ENCODE assay signal across 26 cellular contexts in the genomic region with DNA sequence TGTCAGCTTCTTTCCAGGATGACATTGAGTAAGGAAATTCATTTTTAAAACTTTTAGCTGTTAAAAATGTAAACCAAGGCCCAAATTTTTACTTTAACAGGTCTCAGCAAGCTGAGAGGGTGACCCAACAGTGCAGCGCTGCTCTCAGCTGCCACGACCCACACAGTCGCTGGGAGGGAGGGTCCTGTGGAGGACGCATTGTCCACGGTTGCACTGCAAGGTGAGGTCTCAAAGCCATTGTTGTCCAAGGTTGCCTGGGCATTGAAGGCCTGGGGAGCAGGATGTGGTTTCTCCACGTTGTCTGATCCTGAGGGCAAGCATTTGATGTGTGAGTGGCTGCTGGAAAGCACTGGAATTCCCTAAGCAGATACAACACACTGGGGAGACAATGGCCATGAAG. TPM values are rescaled to one million over a fixed set of nuclear protein-coding genes. Genes with fewer than 3 reads are reported as not detected.
DNase-seq lines count a peak whose midpoint lies in the region; ATAC-seq and FAIRE-seq lines count a peak whose summit lies in the region.
"Had no signal": no experiment of that assay in that cellular context is flagged by ENCODE, and none has a peak within 500 bp of the region (broad histone marks: within the 10 kb centered on the region; RNA-seq: fewer than 3 reads in every experiment).

No MANE protein-coding gene starts in this region.

- no peak overlapping the region for H2BK5ac ChIP-seq in neuronal stem cell (ENCODE audit: low read length)

- no peaks in the 10 kb centered on the region for H3K9me3 ChIP-seq in BLaER1
- no peaks in the 10 kb centered on the region for H3K9me3 ChIP-seq in neuronal stem cell (replicated peaks in 1 of 2; ENCODE audit: control insufficient read depth in 2 of 2, insufficient read depth in 1 of 2, low read depth in 1 of 2, low read length in 2 of 2)
- H3K9me3 ChIP-seq: A549 had no signal

- no peaks in the 10 kb centered on the region for H4K20me1 ChIP-seq in BLaER1

- FAIRE-seq in RCC 7860 (lab: Jason Lieb, UNC), result no peak
- FAIRE-seq: A549, D721Med, GM12891, GM18507, H1 had no signal

- whole genome bisulfite sequencing in neuronal stem cell (ENCODE audit: extremely low coverage in 2 of 2, insufficient read length in 2 of 2, insufficient replicate concordance in 1 of 2), 2 donors, result no CpG with 5 or more reads among the region's 6 CpGs

- H3K4me2 ChIP-seq in BLaER1, result peak overlapping the region; percentile 73
- H3K4me2 ChIP-seq in neuronal stem cell (ENCODE audit: insufficient read depth, low read length, poor library complexity, severe bottlenecking), result no peak overlapping the region
- H3K4me2 ChIP-seq: A549 had no signal

- no peak overlapping the region for H4K91ac ChIP-seq in neuronal stem cell (ENCODE audit: low read depth, low read length, poor library complexity)

- H3K27me3 ChIP-seq in BLaER1, result no peaks in the 10 kb centered on the region
- H3K27me3 ChIP-seq in H7 (ENCODE audit: control insufficient read depth, insufficient read depth, low read length), result no peaks in the 10 kb centered on the region
- peaks cover 0 to 3% (median 0%) of the 10 kb centered on the region in 3 experiments for H3K27me3 ChIP-seq in neuronal stem cell (ENCODE audit: control insufficient read depth in 3 of 3, insufficient read depth in 3 of 3, low read depth in 1 of 3, low read length in 3 of 3)

- no peak overlapping the region for H3K9ac ChIP-seq in BLaER1
- no peak overlapping the region for H3K9ac ChIP-seq in neuronal stem cell (ENCODE audit: low read depth, low read length, poor library complexity)
- H3K9ac ChIP-seq: GM23248 had no signal

- H3K27ac ChIP-seq in BLaER1, result no peak overlapping the region
- no peak overlapping the region for H3K27ac ChIP-seq in neuronal stem cell (replicated peaks; ENCODE audit: low read length)
- H3K27ac ChIP-seq: A549, GM23248 had no signal

- H2BK12ac ChIP-seq in neuronal stem cell (ENCODE audit: low read length), result no peak overlapping the region

- no peak overlapping the region for H3K4ac ChIP-seq in neuronal stem cell (ENCODE audit: low read length)

- ATAC-seq in HG03159 (IDR thresholded peaks at IDR 0.05; ENCODE audit: unreplicated experiment), result no peak

- no peak overlapping the region for H2BK15ac ChIP-seq in neuronal stem cell (ENCODE audit: low read length)

- H3K4me1 ChIP-seq in BLaER1 (peaks cover 35% of the 10 kb centered on the region), neuronal stem cell (ENCODE audit: control insufficient read depth in 2 of 2, insufficient read depth in 1 of 2, low read depth in 1 of 2, low read length in 2 of 2) (peaks cover 0 to 3% of the 10 kb centered on the region in 2 donors)
- H3K4me1 ChIP-seq: A549 had no signal

- no peak overlapping the region for H3K18ac ChIP-seq in neuronal stem cell (ENCODE audit: low read length)

- no peak overlapping the region for H2AFZ ChIP-seq in neuronal stem cell (ENCODE audit: low read length)
- H2AFZ ChIP-seq: GM23248 had no signal

- H3K23ac ChIP-seq in neuronal stem cell (ENCODE audit: low read depth, low read length, poor library complexity), result peak overlapping the region; percentile 8

- no peaks in the 10 kb centered on the region for H3K36me3 ChIP-seq in BLaER1
- H3K36me3 ChIP-seq in H7 (replicated peaks; ENCODE audit: control insufficient read depth, insufficient read depth, low read length), result no peaks in the 10 kb centered on the region
- H3K36me3 ChIP-seq in neuronal stem cell (replicated peaks in 1 of 2; ENCODE audit: control insufficient read depth in 2 of 2, insufficient read depth in 2 of 2, low read length in 2 of 2), result no peaks in the 10 kb centered on the region

- H3K4me3 ChIP-seq in BLaER1, result no peak overlapping the region
- no peak overlapping the region for H3K4me3 ChIP-seq in H7 (ENCODE audit: insufficient read depth, low read depth, low read length)
- peak overlapping the region in 1 of 2 donors; percentile 62 for H3K4me3 ChIP-seq in neuronal stem cell (ENCODE audit: low read length in 2 of 2)
- H3K4me3 ChIP-seq: A549, GM23248 had no signal

- H3K14ac ChIP-seq in neuronal stem cell (ENCODE audit: low read length), result no peak overlapping the region

- peaks cover 1% of the 10 kb centered on the region for H3K79me1 ChIP-seq in neuronal stem cell (ENCODE audit: low read depth, low read length)

- DNase-seq in H7, result peak; percentile 20
- DNase-seq in SW480 (ENCODE audit: low spot score), result peak; percentile 11
- DNase-seq in neuronal stem cell (ENCODE audit: low spot score), result no peak
- DNase-seq in activated CD4-positive, alpha-beta T cell treated with anti-CD3 and anti-CD28 coated beads, Interleukin-2, amount 50 U/mL, for 4 hours, result no peak
- DNase-seq in NCI-H2029 treated with DMSO at 0.1 percent for 48 hours (lab: John Stamatoyannopoulos, UW), result no peak
- DNase-seq in RCC 7860 (ENCODE audit: low spot score), result no peak
- DNase-seq: 8988T; ACHN; CD4-positive, alpha-beta T cell; CD8-positive, alpha-beta memory T cell; DMS 273 treated with DMSO at 0.1 percent for 48 hours; DMS79; GF-D8; GM23248; H9; HFFc6 had no signal

- H2AK5ac ChIP-seq in neuronal stem cell (ENCODE audit: low read depth, low read length), result no peak overlapping the region

- H4K8ac ChIP-seq in neuronal stem cell (ENCODE audit: low read depth, low read length), result no peak overlapping the region

- H2BK120ac ChIP-seq in neuronal stem cell (ENCODE audit: low read depth, low read length), result no peak overlapping the region

RNA-seq across cellular contexts. Expression of a gene that starts 15.1 kb away (rescaled TPM):
- 2.5 and 3.5 TPM in 2 replicates for total RNA-seq in H7 (2014; rRNA removed; shearing (Covaris generic))
- 2.8 TPM for polyA plus RNA-seq in neuronal stem cell (2013, experiment 1 of 2)
- 2.6 TPM for polyA plus RNA-seq in neuronal stem cell (2013, experiment 2 of 2)
- total RNA-seq: G401, GM23248, HFFc6 had no signal
- polyA plus RNA-seq: A549, BJ, CD14-positive monocyte, GM23248 had no signal

Comparison
In these comparisons a context has a peak if more than half of its experiments do, and no peak if none do; other contexts are left out.
1. DNase-seq: peak in H7 (single experiment) and SW480 (single experiment); none in neuronal stem cell (single experiment), activated CD4-positive, alpha-beta T cell treated with anti-CD3 and anti-CD28 coated beads, Interleukin-2, amount 50 U/mL, for 4 hours (0 of 2), NCI-H2029 treated with DMSO at 0.1 percent for 48 hours (single experiment) and RCC 7860 (single experiment).